In the genomic region with DNA sequence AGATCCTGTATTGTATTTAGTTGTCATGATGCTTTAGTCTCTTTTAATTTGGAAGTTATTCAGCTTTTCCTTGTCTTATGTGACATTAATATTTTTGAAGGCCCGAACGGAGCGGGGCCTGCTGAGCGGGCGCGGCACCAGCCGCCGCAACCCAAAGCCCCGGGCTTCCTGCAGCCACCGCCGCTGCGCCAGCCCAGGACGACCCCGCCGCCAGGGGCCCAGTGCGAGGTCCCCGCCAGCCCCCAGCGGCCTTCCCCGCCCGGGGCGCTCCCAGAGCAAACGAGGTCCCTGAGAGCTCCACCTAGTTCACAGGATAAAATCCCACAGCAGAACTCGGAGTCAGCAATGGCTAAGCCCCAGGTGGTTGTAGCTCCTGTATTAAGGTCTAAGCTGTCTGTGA, we compare ENCODE assay signal across 11 cellular contexts. TPM values are rescaled to one million over a fixed set of nuclear protein-coding genes. Genes with fewer than 3 reads are reported as not detected.
A peak's percentile ranks its signal among the peaks of the same experiment; 100 is the strongest.
DNase-seq lines count a peak whose midpoint lies in the region; ATAC-seq and TF ChIP-seq lines count a peak whose summit lies in the region.
"Not testable (repeated sequence)": the region's sequence is repeated elsewhere in the genome, so short reads cannot be mapped to it uniquely, and the experiment has no call there.
"Had no signal": no experiment of that assay in that cellular context is flagged by ENCODE, and none has a peak within 500 bp of the region (broad histone marks: within the 10 kb centered on the region; RNA-seq: fewer than 3 reads in every experiment).

No MANE protein-coding gene starts in this region.

- not testable (repeated sequence) for TF ChIP-seq CTCF in DND-41 (IDR thresholded peaks at IDR 0.05; ENCODE audit: borderline replicate concordance, extremely low read depth, low read length, poor library complexity, severe bottlenecking); RWPE2 (IDR thresholded peaks at IDR 0.05; ENCODE audit: poor library complexity, severe bottlenecking); activated CD8-positive, alpha-beta T cell treated with anti-CD3 and anti-CD28 coated beads for 36 hours (IDR thresholded peaks at IDR 0.05); foreskin keratinocyte (conservative IDR thresholded peaks at IDR 0.05); right lobe of liver (IDR thresholded peaks at IDR 0.05); natural killer cell (IDR thresholded peaks at IDR 0.05); upper lobe of right lung (IDR thresholded peaks at IDR 0.05)

- H3K4me3 Mint-ChIP-seq in activated CD8-positive, alpha-beta T cell treated with anti-CD3 and anti-CD28 coated beads for 36 hours; activated T-helper 17 cell treated with anti-CD3 and anti-CD28 coated beads, Interleukin-2, amount 50 U/mL, for 72 hours; natural killer cell: not testable (repeated sequence)

- intact Hi-C loops in activated CD8-positive, alpha-beta T cell treated with anti-CD3 and anti-CD28 coated beads for 36 hours (cut with micrococcal nuclease); right lobe of liver (cut with DNase I); natural killer cell (cut with micrococcal nuclease); upper lobe of right lung (cut with DNase I): not testable (repeated sequence)

- H3K27me3 Mint-ChIP-seq in activated CD8-positive, alpha-beta T cell treated with anti-CD3 and anti-CD28 coated beads for 36 hours; activated T-helper 17 cell treated with anti-CD3 and anti-CD28 coated beads, Interleukin-2, amount 50 U/mL, for 72 hours: not testable (repeated sequence)
- peaks cover 4 to 18% of the 10 kb centered on the region in 2 donors for H3K27me3 Mint-ChIP-seq in natural killer cell (ENCODE audit: low read depth in 2 of 2)

- not testable (repeated sequence) for DNase-seq in DND-41; RWPE2 (ENCODE audit: low spot score); activated CD8-positive, alpha-beta T cell treated with anti-CD3 and anti-CD28 coated beads for 36 hours; foreskin keratinocyte; right lobe of liver; natural killer cell; upper lobe of right lung

- not testable (repeated sequence) for H3K9me3 Mint-ChIP-seq in activated CD8-positive, alpha-beta T cell treated with anti-CD3 and anti-CD28 coated beads for 36 hours; activated T-helper 17 cell treated with anti-CD3 and anti-CD28 coated beads, Interleukin-2, amount 50 U/mL, for 72 hours; natural killer cell

- not testable (repeated sequence) for H3K4me1 ChIP-seq in DND-41 (ENCODE audit: insufficient read depth, low read length); RWPE2 (ENCODE audit: insufficient read depth, poor library complexity, severe bottlenecking); foreskin keratinocyte; right lobe of liver; upper lobe of right lung

- H3K9me3 ChIP-seq in DND-41 (ENCODE audit: insufficient read depth, low read length, severe bottlenecking); RWPE2 (ENCODE audit: severe bottlenecking); right lobe of liver; upper lobe of right lung: not testable (repeated sequence)

- H3K27me3 ChIP-seq in DND-41 (ENCODE audit: insufficient read depth, low read length, poor library complexity); RWPE2 (ENCODE audit: insufficient read depth, poor library complexity, severe bottlenecking); right lobe of liver; upper lobe of right lung: not testable (repeated sequence)
- peaks cover 14% of the 10 kb centered on the region for H3K27me3 ChIP-seq in foreskin keratinocyte

- H3K9ac ChIP-seq in DND-41 (ENCODE audit: low read depth, low read length) = not testable (repeated sequence)

- not testable (repeated sequence) for H3K27ac Mint-ChIP-seq in activated CD8-positive, alpha-beta T cell treated with anti-CD3 and anti-CD28 coated beads for 36 hours; activated T-helper 17 cell treated with anti-CD3 and anti-CD28 coated beads, Interleukin-2, amount 50 U/mL, for 72 hours; natural killer cell

- POLR2A ChIA-PET in activated CD8-positive, alpha-beta T cell treated with anti-CD3 and anti-CD28 coated beads for 36 hours (lab: Charles Lee) = not testable (repeated sequence)

- H3K36me3 Mint-ChIP-seq in activated CD8-positive, alpha-beta T cell treated with anti-CD3 and anti-CD28 coated beads for 36 hours (ENCODE audit: low read depth); activated T-helper 17 cell treated with anti-CD3 and anti-CD28 coated beads, Interleukin-2, amount 50 U/mL, for 72 hours (ENCODE audit: low read depth); natural killer cell: not testable (repeated sequence)

- WGBS in right lobe of liver (ENCODE audit: insufficient coverage, low coverage, low lambda C conversion rate, missing lambda C conversion rate) = 40% methylated on average over 5 of the region's 23 CpGs

- ATAC-seq in DND-41 (ENCODE audit: insufficient read depth, low read depth) (peak; percentile 77), RWPE2 (ENCODE audit: low read depth) (0 out of 3 replicates have a peak, but pooled peaks have one; percentile 21), foreskin keratinocyte (peak; percentile 35), right lobe of liver (peak in 3 of 4 donors; percentile 41 to 70 (median 48)), natural killer cell (peak; percentile 32 to 60 (median 57)), upper lobe of right lung (peak; percentile 56)
- peak; percentile 42 for ATAC-seq in activated CD8-positive, alpha-beta T cell treated with anti-CD3 and anti-CD28 coated beads for 36 hours
- peak; percentile 24 for ATAC-seq in activated T-helper 17 cell treated with anti-CD3 and anti-CD28 coated beads, Interleukin-2, amount 50 U/mL, for 72 hours (replicated peaks)

- CTCF ChIA-PET in activated CD8-positive, alpha-beta T cell treated with anti-CD3 and anti-CD28 coated beads for 36 hours (lab: Charles Lee) = interaction anchor here (1.2 kb wide), 1 partner anchor 24 kb away, joined by 3 read pairs; no protein-coding TSS in a partner anchor

- H3K27ac ChIP-seq in DND-41 (ENCODE audit: low read length); RWPE2 (ENCODE audit: poor library complexity, severe bottlenecking); foreskin keratinocyte; right lobe of liver; upper lobe of right lung: not testable (repeated sequence)

- not testable (repeated sequence) for H3K79me2 ChIP-seq in DND-41 (ENCODE audit: insufficient read depth, low read length)

- not testable (repeated sequence) for H3K4me2 ChIP-seq in DND-41 (ENCODE audit: insufficient read depth, low read length)

- H4K20me1 ChIP-seq in DND-41 (ENCODE audit: insufficient read depth, low read length) = not testable (repeated sequence)

- not testable (repeated sequence) for H3K4me1 Mint-ChIP-seq in activated CD8-positive, alpha-beta T cell treated with anti-CD3 and anti-CD28 coated beads for 36 hours (ENCODE audit: low read depth); activated T-helper 17 cell treated with anti-CD3 and anti-CD28 coated beads, Interleukin-2, amount 50 U/mL, for 72 hours; natural killer cell

- not testable (repeated sequence) for H3K4me3 ChIP-seq in DND-41 (ENCODE audit: low read depth in 1 of 2, low read length in 2 of 2); RWPE2 (ENCODE audit: severe bottlenecking); right lobe of liver; upper lobe of right lung

- not testable (repeated sequence) for H3K36me3 ChIP-seq in DND-41 (ENCODE audit: insufficient read depth, low read length); RWPE2 (ENCODE audit: low read depth); right lobe of liver; upper lobe of right lung

- H2AFZ ChIP-seq in DND-41 (ENCODE audit: low read depth, low read length) = not testable (repeated sequence)

- not testable (repeated sequence) for TF ChIP-seq POLR2A in right lobe of liver (IDR thresholded peaks at IDR 0.05)

RNA-seq across cellular contexts. Expression of gene TBC1D28, which starts 5.9 kb away (rescaled TPM):
- not detected for total RNA-seq in activated CD8-positive, alpha-beta T cell treated with anti-CD3 and anti-CD28 coated beads for 36 hours
- not detected for total RNA-seq in activated T-helper 17 cell treated with anti-CD3 and anti-CD28 coated beads, Interleukin-2, amount 50 U/mL, for 72 hours
- total RNA-seq in foreskin keratinocyte (not detected in 2 replicates), right lobe of liver (not detected), natural killer cell (not detected), upper lobe of right lung (not detected)
- polyA plus RNA-seq in foreskin keratinocyte = not detected in 2 replicates
- total RNA-seq: Caco-2; CD8-positive, alpha-beta memory T cell; IMR-90 had no signal
- polyA plus RNA-seq: CD8-positive, alpha-beta memory T cell; IMR-90 had no signal

RNA-seq across cellular contexts. Expression of gene FOXO3B, which starts 32.0 kb away (rescaled TPM):
- total RNA-seq in activated CD8-positive, alpha-beta T cell treated with anti-CD3 and anti-CD28 coated beads for 36 hours = 1 to 10 TPM; 7.2 to 7.5 TPM
- 1 to 10 TPM; 4.4 to 7.7 TPM for total RNA-seq in activated T-helper 17 cell treated with anti-CD3 and anti-CD28 coated beads, Interleukin-2, amount 50 U/mL, for 72 hours
- 1.9 and 3.3 TPM in 2 replicates for total RNA-seq in foreskin keratinocyte
- polyA plus RNA-seq in foreskin keratinocyte = 0.19 and 0.54 TPM in 2 replicates
- total RNA-seq in right lobe of liver = 1 to 10 TPM in 3 of 6 experiments, under 1 TPM in 3; 0.44 to 1.6 (median 1.1) TPM
- 1 to 10 TPM; 3.2 to 5.2 (median 3.6) TPM for total RNA-seq in natural killer cell
- total RNA-seq in upper lobe of right lung = 3.1 TPM

Comparison
In these comparisons a context has a peak if more than half of its experiments do, and no peak if none do; other contexts are left out.
1. ATAC-seq: peak in every context shown above with its lines; median percentile 77 in DND-41; 57 in natural killer cell; 56 in upper lobe of right lung; 48 in right lobe of liver; 42 in activated CD8-positive, alpha-beta T cell treated with anti-CD3 and anti-CD28 coated beads for 36 hours; 35 in foreskin keratinocyte; 24 in activated T-helper 17 cell treated with anti-CD3 and anti-CD28 coated beads, Interleukin-2, amount 50 U/mL, for 72 hours; 21 in RWPE2.